Comparison of ENCODE assay signal across 1 cellular context in the genomic region with DNA sequence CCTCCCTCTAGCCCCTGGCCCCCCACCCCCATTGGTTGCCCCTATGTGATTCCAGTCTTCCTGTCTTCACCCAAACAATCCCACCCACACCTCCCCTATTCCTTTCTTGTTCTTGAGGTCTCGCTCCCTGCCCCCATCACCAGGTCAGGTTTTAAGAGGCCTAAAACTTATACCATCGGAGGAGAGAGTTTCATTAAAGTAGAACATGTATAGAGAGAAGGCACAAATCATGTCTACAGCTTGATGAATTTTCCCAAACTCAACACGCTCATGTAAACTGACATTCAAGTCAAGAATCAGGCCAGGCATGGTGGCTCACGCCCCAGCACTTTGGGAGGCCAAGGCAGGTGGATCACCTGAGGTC.
TF ChIP-seq lines count a peak whose summit lies in the region.

No MANE protein-coding gene starts in this region.

TF ChIP-seq in A549, 52 proteins besides CTCF, POLR2A, EP300 and RAD21 (continued from another document):
- TF ChIP-seq ZC3H11A (IDR thresholded peaks at IDR 0.05) (no peak), ESRRA (IDR thresholded peaks at IDR 0.05; ENCODE audit: borderline replicate concordance, low read length) (no peak), HEYL (CRISPR knock-in tag; IDR thresholded peaks at IDR 0.05) (no peak), CHD2 (IDR thresholded peaks at IDR 0.05; ENCODE audit: low read length, partially characterized antibody) (no peak), HES2 (IDR thresholded peaks at IDR 0.05) (no peak), ZFP36 (IDR thresholded peaks at IDR 0.05; ENCODE audit: borderline replicate concordance, partially characterized antibody) (no peak), HOXB5 (CRISPR knock-in tag; IDR thresholded peaks at IDR 0.05) (no peak), FOSB (CRISPR knock-in tag; IDR thresholded peaks at IDR 0.05) (no peak), CBX8 (IDR thresholded peaks at IDR 0.05) (no peak), TP53 (CRISPR knock-in tag; IDR thresholded peaks at IDR 0.05) (no peak), SMC3 (IDR thresholded peaks at IDR 0.05) (no peak)
